19 cellular contexts compared by ENCODE assay signal in the genomic region with DNA sequence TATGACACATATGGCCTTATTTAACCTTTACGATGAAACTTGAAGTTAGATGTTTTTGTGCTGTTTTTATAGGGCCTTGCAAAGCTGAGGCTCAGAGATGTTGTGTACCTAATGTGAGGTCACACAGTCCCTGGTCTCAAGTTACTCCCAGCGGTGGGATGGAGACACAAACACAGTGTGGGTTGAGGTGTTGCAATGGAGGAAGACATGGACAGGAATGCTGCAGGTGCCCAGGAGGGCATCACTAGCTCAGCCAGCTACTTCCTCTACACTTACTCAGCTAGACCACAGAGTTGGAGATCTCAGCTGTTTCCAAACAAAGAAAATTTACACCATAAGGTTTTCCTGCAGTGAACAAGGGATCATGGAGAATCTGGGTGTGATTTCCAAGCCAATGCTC. TPM values are rescaled to one million over a fixed set of nuclear protein-coding genes. Genes with fewer than 3 reads are reported as not detected.
A peak's percentile ranks its signal among the peaks of the same experiment; 100 is the strongest.
DNase-seq lines count a peak whose midpoint lies in the region; ATAC-seq, FAIRE-seq and TF ChIP-seq lines count a peak whose summit lies in the region.
"Had no signal": no experiment of that assay in that cellular context is flagged by ENCODE, and none has a peak within 500 bp of the region (broad histone marks: within the 10 kb centered on the region; RNA-seq: fewer than 3 reads in every experiment).

No MANE protein-coding gene starts in this region.

- no peak for DNase-seq in HepG2 (ENCODE audit: low spot score)
- no peak for DNase-seq in right lobe of liver
- DNase-seq in RPMI8226, result peak; percentile 65
- no peak for DNase-seq in mesenchymal stem cell
- no peak for DNase-seq in activated naive CD4-positive, alpha-beta T cell treated with Interleukin-2 at 50 U/mL for 16 hours
- DNase-seq in cerebellar nuclear complex (lab: John Stamatoyannopoulos, UW), result no peak
- DNase-seq: 8988T; AML-193; C1 segment of cervical spinal cord; CD4-positive, alpha-beta T cell; DND-41; GDM1; HCEC 1CT; HFFc6 had no signal

- H3K27me3 ChIP-seq in HepG2 (ENCODE audit: control insufficient read depth in 1 of 2, insufficient read depth in 2 of 2, low read length in 2 of 2) (peaks cover 0 to 6% of the 10 kb centered on the region in 2 experiments; a peak in 1 of 5 replicates), right lobe of liver (no peaks in the 10 kb centered on the region), mesenchymal stem cell (ENCODE audit: control insufficient read depth in 1 of 2, insufficient read depth in 1 of 2, low read length in 2 of 2) (peaks cover 44 to 71% of the 10 kb centered on the region in 2 experiments)

- H3K9ac ChIP-seq in HepG2 (ENCODE audit: insufficient read depth, low read depth, low read length) (no peak overlapping the region), mesenchymal stem cell (ENCODE audit: low read length) (no peak overlapping the region)

- TF ChIP-seq CTCF in HepG2 (CRISPR knock-in tag; IDR thresholded peaks at IDR 0.05) (no peak), right lobe of liver (IDR thresholded peaks at IDR 0.05) (no peak)

- H2BK5ac ChIP-seq in mesenchymal stem cell (ENCODE audit: low read depth, low read length, poor library complexity, severe bottlenecking), result no peak overlapping the region

- H3K27ac ChIP-seq in HepG2 (ENCODE audit: extremely low read length, insufficient read depth, low read length) (no peak overlapping the region), right lobe of liver (no peak overlapping the region), mesenchymal stem cell (ENCODE audit: low read length, poor library complexity, severe bottlenecking) (no peak overlapping the region)
- H3K27ac ChIP-seq: HL-60 had no signal

- H2BK15ac ChIP-seq in mesenchymal stem cell (ENCODE audit: low read depth, poor library complexity, severe bottlenecking), result no peak overlapping the region

- no peak for TF ChIP-seq POLR2A in HepG2 (IDR thresholded peaks at IDR 0.05; ENCODE audit: insufficient read depth in 1 of 2, low read depth in 2 of 2, low read length in 2 of 2)
- no peak for TF ChIP-seq POLR2A in right lobe of liver (IDR thresholded peaks at IDR 0.05)

- WGBS in HepG2 (ENCODE audit: low lambda C conversion rate), result 0% methylated on average over 2 of the region's 2 CpGs
- WGBS in right lobe of liver (ENCODE audit: insufficient coverage, low coverage, low lambda C conversion rate, missing lambda C conversion rate), result 62% methylated on average over 2 of the region's 2 CpGs
- WGBS in mesenchymal stem cell, result 100% methylated on average over 1 of the region's 2 CpGs

- H3K4ac ChIP-seq in mesenchymal stem cell (ENCODE audit: low read depth in 1 of 2, low read length in 2 of 2), result no peak overlapping the region

- H3K9me3 ChIP-seq in HepG2 (ENCODE audit: low read length) (no peaks in the 10 kb centered on the region), right lobe of liver (no peaks in the 10 kb centered on the region), mesenchymal stem cell (ENCODE audit: control insufficient read depth, low read length) (no peaks in the 10 kb centered on the region)

- no peak for FAIRE-seq in HepG2 (lab: Jason Lieb, UNC)
- FAIRE-seq: GM12892, K562 had no signal

- no peak overlapping the region for H2BK120ac ChIP-seq in mesenchymal stem cell (ENCODE audit: low read depth, low read length)

- H3K4me2 ChIP-seq in HepG2 (ENCODE audit: low read depth, low read length), result no peak overlapping the region
- H3K4me2 ChIP-seq in mesenchymal stem cell (ENCODE audit: low read length, poor library complexity, severe bottlenecking), result no peak overlapping the region

- H3K79me1 ChIP-seq in mesenchymal stem cell (replicated peaks; ENCODE audit: low read length, poor library complexity, severe bottlenecking), result no peaks in the 10 kb centered on the region

- peak overlapping the region; percentile 66 for H4K91ac ChIP-seq in mesenchymal stem cell (ENCODE audit: low read length)

- POLR2A ChIA-PET in HepG2 (lab: Yijun Ruan, JAX), result no interaction called here

- no peak overlapping the region for H3K14ac ChIP-seq in mesenchymal stem cell (ENCODE audit: low read length in 2 of 2)

- CTCF ChIA-PET in HepG2 (lab: Yijun Ruan, JAX; ENCODE audit: low intra/inter-chr PET ratio, low total read pairs), result no interaction called here

- no peak overlapping the region for H3K4me3 ChIP-seq in HepG2 (replicated peaks in 1 of 3; ENCODE audit: insufficient read depth in 1 of 3, low read depth in 2 of 3, low read length in 3 of 3)
- H3K4me3 ChIP-seq in right lobe of liver, result no peak overlapping the region
- H3K4me3 ChIP-seq in mesenchymal stem cell (ENCODE audit: insufficient read depth in 1 of 2, low read depth in 1 of 2, low read length in 2 of 2), result no peak overlapping the region
- H3K4me3 ChIP-seq: K562 had no signal

- ATAC-seq in HepG2 (no peak), right lobe of liver (no peak), HG03460 (IDR thresholded peaks at IDR 0.05; ENCODE audit: unreplicated experiment) (no peak)
- ATAC-seq: K562 had no signal

- no TSS peak for BruUV-seq in HepG2 (replicated peaks; lab: Mats Ljungman, UMichigan)

- TF ChIP-seq RAD21 in HepG2 (CRISPR knock-in tag; IDR thresholded peaks at IDR 0.05), result no peak

- H3K36me3 ChIP-seq in HepG2 (replicated peaks in 1 of 2; ENCODE audit: control insufficient read depth in 1 of 2, insufficient read depth in 2 of 2, low read length in 2 of 2) (no peaks in the 10 kb centered on the region), right lobe of liver (no peaks in the 10 kb centered on the region), mesenchymal stem cell (ENCODE audit: control insufficient read depth in 1 of 2, insufficient read depth in 2 of 2, low read depth in 1 of 2, low read length in 2 of 2) (no peaks in the 10 kb centered on the region)

- no peaks in the 10 kb centered on the region for H3K79me2 ChIP-seq in HepG2 (ENCODE audit: insufficient read depth, low read length)

- intact Hi-C loops in HepG2 (cut with micrococcal nuclease; ENCODE audit: unreplicated experiment), result no loop called here
- intact Hi-C loops in right lobe of liver (cut with DNase I), result no loop called here

- 0 out of 2 replicates have a peak, but pooled peaks cover 2% of the 10 kb centered on the region for H4K20me1 ChIP-seq in HepG2 (ENCODE audit: insufficient read depth, low read length)

- in situ Hi-C loops in HepG2 (cut with HindIII; ENCODE audit: extremely low pct_ligation_motif_present, low pct_unique_long_range_greater_than_20kb), result no loop called here

- no peak overlapping the region for H4K8ac ChIP-seq in mesenchymal stem cell (ENCODE audit: low read length)

- no peak overlapping the region for H2AK5ac ChIP-seq in mesenchymal stem cell (ENCODE audit: low read length, severe bottlenecking)

- no peak overlapping the region for H3K23ac ChIP-seq in mesenchymal stem cell (ENCODE audit: low read length in 2 of 2)

- H3K4me1 ChIP-seq in HepG2 (ENCODE audit: insufficient read depth, low read length) (no peaks in the 10 kb centered on the region), right lobe of liver (no peaks in the 10 kb centered on the region), mesenchymal stem cell (ENCODE audit: control insufficient read depth, insufficient read depth, low read depth, low read length) (no peaks in the 10 kb centered on the region)

- no peak overlapping the region for H3K18ac ChIP-seq in mesenchymal stem cell (ENCODE audit: low read depth in 1 of 2, low read length in 2 of 2)

- H2BK12ac ChIP-seq in mesenchymal stem cell (ENCODE audit: low read length in 2 of 2), result no peak overlapping the region

- no peak for TF ChIP-seq EP300 in HepG2 (IDR thresholded peaks at IDR 0.05; ENCODE audit: low read depth in 2 of 2, low read length in 2 of 2)
- no peak for TF ChIP-seq EP300 in HepG2 (CRISPR knock-in tag; IDR thresholded peaks at IDR 0.05; ENCODE audit: borderline replicate concordance)

- H2AFZ ChIP-seq in HepG2 (ENCODE audit: low read length) (no peak overlapping the region), mesenchymal stem cell (ENCODE audit: low read depth, low read length) (no peak overlapping the region)

RNA-seq across cellular contexts. Expression of gene LHX5, which starts 15.5 kb away (rescaled TPM):
- total RNA-seq in HepG2 (2016; rRNA removed; fragmentation: Illumina TruSeq; extraction: Trizol) (not detected in 2 replicates), right lobe of liver (not detected)
- not detected in 2 replicates for total RNA-seq in HepG2 (2016; cell fraction: cytosol; rRNA removed; fragmentation: Illumina TruSeq; extraction: Trizol; ENCODE audit: low read depth)
- not detected in 2 replicates for total RNA-seq in HepG2 (2016; cell fraction: insoluble cytoplasmic fraction; rRNA removed; fragmentation: Illumina TruSeq; extraction: Trizol)
- not detected in 2 replicates for total RNA-seq in HepG2 (2016; cell fraction: membrane; rRNA removed; fragmentation: Illumina TruSeq; extraction: Trizol)
- not detected in 2 replicates for total RNA-seq in HepG2 (2016; cell fraction: nucleus; rRNA removed; fragmentation: Illumina TruSeq; extraction: Trizol)
- 0.01 TPM in 1 of 2 replicates, not detected in the other for polyA plus RNA-seq in HepG2 (2011; rRNA removed)
- polyA plus RNA-seq in HepG2 (2011; cell fraction: cytosol; rRNA removed), result 0.04 and 0.07 TPM in 2 replicates
- not detected in 2 replicates for polyA plus RNA-seq in HepG2 (2011; cell fraction: nucleus; rRNA removed)
- not detected in 2 replicates for polyA plus RNA-seq in HepG2 (2012)
- polyA plus RNA-seq in HepG2 (2016; cell fraction: cytosol; fragmentation: Illumina TruSeq; extraction: Trizol; ENCODE audit: low read depth), result not detected in 2 replicates
- not detected in 2 replicates for polyA plus RNA-seq in HepG2 (2016; cell fraction: insoluble cytoplasmic fraction; fragmentation: Illumina TruSeq; extraction: Trizol; ENCODE audit: low read depth)
- polyA plus RNA-seq in HepG2 (2016; cell fraction: membrane; fragmentation: Illumina TruSeq; extraction: Trizol; ENCODE audit: low read depth), result not detected in 2 replicates
- polyA plus RNA-seq in HepG2 (2016; cell fraction: nucleus; fragmentation: Illumina TruSeq; extraction: Trizol; ENCODE audit: insufficient read depth, low read depth), result not detected in 2 replicates
- polyA minus RNA-seq in HepG2 (2011; rRNA and poly(A)+ RNA removed; ENCODE audit: low replicate concordance), result not detected in 2 replicates
- polyA minus RNA-seq in HepG2 (2011; cell fraction: cytosol; rRNA and poly(A)+ RNA removed), result not detected in 2 replicates
- polyA minus RNA-seq in HepG2 (2011; cell fraction: nucleus; rRNA and poly(A)+ RNA removed), result not detected in 2 replicates
- polyA plus RNA-seq in mesenchymal stem cell (2013, experiment 1 of 2), result not detected
- not detected for polyA plus RNA-seq in mesenchymal stem cell (2013, experiment 2 of 2)
- total RNA-seq: CD4-positive, alpha-beta T cell; H4; HFFc6 had no signal

RNA-seq across cellular contexts. Expression of gene SDSL, which starts 34.0 kb away (rescaled TPM):
- total RNA-seq in HepG2 (2016; rRNA removed; fragmentation: Illumina TruSeq; extraction: Trizol), result 1.2 and 1.3 TPM in 2 replicates
- total RNA-seq in HepG2 (2016; cell fraction: cytosol; rRNA removed; fragmentation: Illumina TruSeq; extraction: Trizol; ENCODE audit: low read depth), result 0.79 and 1.7 TPM in 2 replicates
- 1.2 and 1.7 TPM in 2 replicates for total RNA-seq in HepG2 (2016; cell fraction: insoluble cytoplasmic fraction; rRNA removed; fragmentation: Illumina TruSeq; extraction: Trizol)
- total RNA-seq in HepG2 (2016; cell fraction: membrane; rRNA removed; fragmentation: Illumina TruSeq; extraction: Trizol), result 1.1 and 2.0 TPM in 2 replicates
- 1.4 and 2.0 TPM in 2 replicates for total RNA-seq in HepG2 (2016; cell fraction: nucleus; rRNA removed; fragmentation: Illumina TruSeq; extraction: Trizol)
- polyA plus RNA-seq in HepG2 (2011; rRNA removed), result 1.7 and 2.9 TPM in 2 replicates
- 1.9 and 3.2 TPM in 2 replicates for polyA plus RNA-seq in HepG2 (2011; cell fraction: cytosol; rRNA removed)
- polyA plus RNA-seq in HepG2 (2011; cell fraction: nucleus; rRNA removed), result 1.6 and 2.0 TPM in 2 replicates
- 0.92 and 1.3 TPM in 2 replicates for polyA plus RNA-seq in HepG2 (2012)
- 1.1 and 1.5 TPM in 2 replicates for polyA plus RNA-seq in HepG2 (2016; cell fraction: cytosol; fragmentation: Illumina TruSeq; extraction: Trizol; ENCODE audit: low read depth)
- polyA plus RNA-seq in HepG2 (2016; cell fraction: insoluble cytoplasmic fraction; fragmentation: Illumina TruSeq; extraction: Trizol; ENCODE audit: low read depth), result 2.4 and 3.5 TPM in 2 replicates
- 0.64 and 0.90 TPM in 2 replicates for polyA plus RNA-seq in HepG2 (2016; cell fraction: membrane; fragmentation: Illumina TruSeq; extraction: Trizol; ENCODE audit: low read depth)
- 1.9 and 2.9 TPM in 2 replicates for polyA plus RNA-seq in HepG2 (2016; cell fraction: nucleus; fragmentation: Illumina TruSeq; extraction: Trizol; ENCODE audit: insufficient read depth, low read depth)
- polyA minus RNA-seq in HepG2 (2011; rRNA and poly(A)+ RNA removed; ENCODE audit: low replicate concordance), result 1.1 and 6.5 TPM in 2 replicates
- polyA minus RNA-seq in HepG2 (2011; cell fraction: cytosol; rRNA and poly(A)+ RNA removed), result 0.99 and 1.4 TPM in 2 replicates
- 1.5 TPM in 2 replicates for polyA minus RNA-seq in HepG2 (2011; cell fraction: nucleus; rRNA and poly(A)+ RNA removed)
- total RNA-seq in right lobe of liver, result 10 to 100 TPM; 25.5 to 85.7 (median 32.3) TPM
- 5.4 TPM for polyA plus RNA-seq in mesenchymal stem cell (2013, experiment 1 of 2)
- polyA plus RNA-seq in mesenchymal stem cell (2013, experiment 2 of 2), result 4.6 TPM

RNA-seq across cellular contexts. Expression of gene SDS, which starts 52.5 kb away (rescaled TPM):
- not detected in 2 replicates for total RNA-seq in HepG2 (2016; rRNA removed; fragmentation: Illumina TruSeq; extraction: Trizol)
- not detected in 2 replicates for total RNA-seq in HepG2 (2016; cell fraction: cytosol; rRNA removed; fragmentation: Illumina TruSeq; extraction: Trizol; ENCODE audit: low read depth)
- not detected in 2 replicates for total RNA-seq in HepG2 (2016; cell fraction: insoluble cytoplasmic fraction; rRNA removed; fragmentation: Illumina TruSeq; extraction: Trizol)
- not detected in 2 replicates for total RNA-seq in HepG2 (2016; cell fraction: membrane; rRNA removed; fragmentation: Illumina TruSeq; extraction: Trizol)
- total RNA-seq in HepG2 (2016; cell fraction: nucleus; rRNA removed; fragmentation: Illumina TruSeq; extraction: Trizol), result not detected in 2 replicates
- not detected in 2 replicates for polyA plus RNA-seq in HepG2 (2011; rRNA removed)
- not detected in 2 replicates for polyA plus RNA-seq in HepG2 (2011; cell fraction: cytosol; rRNA removed)
- polyA plus RNA-seq in HepG2 (2011; cell fraction: nucleus; rRNA removed), result not detected in 2 replicates
- polyA plus RNA-seq in HepG2 (2012), result not detected in 2 replicates
- not detected in 2 replicates for polyA plus RNA-seq in HepG2 (2016; cell fraction: cytosol; fragmentation: Illumina TruSeq; extraction: Trizol; ENCODE audit: low read depth)
- polyA plus RNA-seq in HepG2 (2016; cell fraction: insoluble cytoplasmic fraction; fragmentation: Illumina TruSeq; extraction: Trizol; ENCODE audit: low read depth), result not detected in 2 replicates
- not detected in 2 replicates for polyA plus RNA-seq in HepG2 (2016; cell fraction: membrane; fragmentation: Illumina TruSeq; extraction: Trizol; ENCODE audit: low read depth)
- not detected in 2 replicates for polyA plus RNA-seq in HepG2 (2016; cell fraction: nucleus; fragmentation: Illumina TruSeq; extraction: Trizol; ENCODE audit: insufficient read depth, low read depth)
- polyA minus RNA-seq in HepG2 (2011; rRNA and poly(A)+ RNA removed; ENCODE audit: low replicate concordance), result not detected in 2 replicates
- not detected in 2 replicates for polyA minus RNA-seq in HepG2 (2011; cell fraction: cytosol; rRNA and poly(A)+ RNA removed)
- polyA minus RNA-seq in HepG2 (2011; cell fraction: nucleus; rRNA and poly(A)+ RNA removed), result not detected in 2 replicates
- 100 to 1,000 TPM; 208 to 722 (median 309) TPM for total RNA-seq in right lobe of liver
- polyA plus RNA-seq in mesenchymal stem cell (2013, experiment 1 of 2), result not detected
- polyA plus RNA-seq in mesenchymal stem cell (2013, experiment 2 of 2), result not detected
- total RNA-seq: CD4-positive, alpha-beta T cell; H4; HFFc6 had no signal

Comparison
In these comparisons a context has a peak if more than half of its experiments do, and no peak if none do; other contexts are left out.
1. RNA of gene SDSL, which starts 34.0 kb away (total RNA-seq): 25.5 to 85.7 TPM in right lobe of liver; 0.79 to 2.0 TPM in HepG2; every median in the first group is over 4 times any median in the second.
2. RNA of gene SDS, which starts 52.5 kb away (total RNA-seq): 208 to 722 TPM in right lobe of liver; not detected in HepG2; every median in the first group is over 100 times any median in the second.